ENCODE assay signal across 27 cellular contexts in genomic region chr6:99390896-99391295, GRCh38.
"Had no signal": no experiment of that assay in that cellular context is flagged by ENCODE, and none has a peak within 500 bp of the region (broad histone marks: within the 10 kb centered on the region; RNA-seq: fewer than 3 reads in every experiment).

No MANE protein-coding gene starts in this region.

- H3K36me3 ChIP-seq: stomach, suprapubic skin, thoracic aorta, thyroid gland, tibial artery, tibial nerve, transverse colon, upper lobe of left lung, upper lobe of right lung, uterus, vagina had no signal

- DNase-seq: stimulated activated CD4-positive, alpha-beta T cell treated with anti-CD3 and anti-CD28 coated beads, Interleukin-2, amount 100 ng/mL, for 48 hours; stimulated activated CD4-positive, alpha-beta T cell treated with anti-CD3 and anti-CD28 coated beads, Interleukin-4, amount 100 ng/mL, for 1 hour; stimulated activated CD4-positive, alpha-beta T cell treated with anti-CD3 and anti-CD28 coated beads, Interleukin-4, amount 100 ng/mL, for 24 hours; stimulated activated CD4-positive, alpha-beta T cell treated with anti-CD3 and anti-CD28 coated beads, Interleukin-4, amount 100 ng/mL, for 4 hours; stimulated activated CD8-positive, alpha-beta memory T cell treated with anti-CD3 and anti-CD28 coated beads, Interleukin-4, amount 100 ng/mL, for 48 hours; stimulated activated naive B cell treated with anti-CD40 and anti-IgM and Interleukin-4, amounts not matched to agents 10 μg/mL and 1 μg/mL and 100 μg/mL, for 72 hours; stimulated activated naive CD4-positive, alpha-beta T cell; stimulated activated naive CD4-positive, alpha-beta T cell treated with Interleukin-2 at 50 U/mL for 16 hours; stimulated activated naive CD8-positive, alpha-beta T cell treated with anti-CD3 and anti-CD28 coated beads, Interleukin-15, amount 100 ng/mL, for 72 hours; stimulated activated naive CD8-positive, alpha-beta T cell treated with anti-CD3 and anti-CD28 coated beads, Interleukin-15, Interleukin-2, amounts not matched to agents 100 U/mL and 50 U/mL, for 24 hours; stomach; substantia nigra; testis; thyroid gland; tibial artery; transverse colon; trophoblast cell; upper lobe of left lung; upper lobe of right lung; uterus had no signal

- H3K27ac ChIP-seq: stomach, suprapubic skin, testis, thoracic aorta, thyroid gland, tibial artery, tibial nerve, transverse colon, upper lobe of left lung, upper lobe of right lung, uterus, vagina had no signal

- H3K4me1 ChIP-seq: testis, thyroid gland, upper lobe of right lung, uterus, vagina had no signal

- H3K4me3 ChIP-seq: stomach, suprapubic skin, testis, thoracic aorta, thyroid gland, tibial artery, tibial nerve, transverse colon, upper lobe of left lung, upper lobe of right lung, uterus, vagina had no signal

- ATAC-seq: stimulated activated effector memory CD8-positive, alpha-beta T cell treated with anti-CD3 and anti-CD28 coated beads, Interleukin-12 subunit alpha, Interleukin-12 subunit beta, amount 100 ng/mL, for 72 hours; stimulated activated memory B cell treated with anti-CD40 and anti-IgM and Interleukin-4, amounts not matched to agents 10 μg/mL and 1 μg/mL and 100 μg/mL, for 72 hours; stimulated activated naive B cell treated with anti-CD40 and anti-IgM and Interleukin-4, amounts not matched to agents 10 μg/mL and 1 μg/mL and 100 μg/mL, for 72 hours; stimulated activated naive CD8-positive, alpha-beta T cell treated with anti-CD3 and anti-CD28 coated beads, Interleukin-15, amount 100 ng/mL, for 72 hours; stimulated activated naive CD8-positive, alpha-beta T cell treated with anti-CD3 and anti-CD28 coated beads, Interleukin-15, Interleukin-2, amounts not matched to agents 100 U/mL and 50 U/mL, for 24 hours; upper lobe of right lung had no signal

- H3K9me3 ChIP-seq: stomach, suprapubic skin, testis, thoracic aorta, thyroid gland, tibial artery, tibial nerve, transverse colon, upper lobe of left lung, upper lobe of right lung, uterus, vagina had no signal

- FAIRE-seq: urothelium cell line had no signal
